ENCODE assay signal across 8 cellular contexts in the genomic region with DNA sequence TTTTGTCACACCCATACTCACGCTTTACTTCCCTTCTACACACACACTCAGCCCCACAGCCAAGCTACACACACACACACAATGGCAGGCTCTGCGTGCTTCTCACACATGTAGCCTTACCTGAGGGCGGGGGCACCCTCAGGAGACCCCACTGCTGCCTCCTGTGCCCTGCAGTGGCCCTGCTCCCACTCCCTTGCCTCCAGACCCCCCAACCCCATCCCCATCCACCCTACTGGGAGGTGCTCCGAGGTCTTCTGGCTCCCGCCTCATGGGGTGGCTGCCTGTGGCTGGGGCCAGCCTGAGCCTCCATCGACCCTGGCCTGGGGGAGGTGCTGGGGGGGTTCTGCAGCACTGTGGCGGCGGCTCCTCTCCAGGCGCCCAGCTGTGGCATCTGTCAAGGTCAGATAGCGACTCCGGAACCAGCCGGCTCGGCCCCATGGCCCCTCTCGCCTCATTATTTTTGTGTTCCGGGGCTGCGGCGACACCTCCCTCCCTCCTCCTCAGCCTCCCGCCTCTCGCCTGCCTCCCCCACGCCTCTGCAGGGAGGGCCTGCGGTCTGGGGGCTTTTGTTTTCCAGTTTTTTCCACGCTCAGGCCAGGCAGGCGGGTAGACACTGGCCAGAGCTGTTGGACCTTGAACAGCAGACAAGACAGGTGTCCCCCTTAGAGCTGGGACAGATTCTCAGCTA. TPM values are rescaled to one million over a fixed set of nuclear protein-coding genes. Genes with fewer than 3 reads are reported as not detected.
DNase-seq lines count a peak whose midpoint lies in the region; ATAC-seq lines count a peak whose summit lies in the region.

No MANE protein-coding gene starts in this region.

- H3K4me1 Mint-ChIP-seq in CD8-positive, alpha-beta memory T cell, result peaks cover 52 to 57% (median 52%) of the 10 kb centered on the region in 3 donors

- H3K9ac ChIP-seq in HUES48 (ENCODE audit: low read depth, low read length), result no peak overlapping the region
- peak overlapping the region; percentile 89 for H3K9ac ChIP-seq in adipocyte (ENCODE audit: low read length)

- no peaks in the 10 kb centered on the region for H3K27me3 Mint-ChIP-seq in CD8-positive, alpha-beta memory T cell

- H3K4me1 ChIP-seq in CD8-positive, alpha-beta memory T cell (ENCODE audit: insufficient read depth, low read length), result peaks cover 46% of the 10 kb centered on the region
- H3K4me1 ChIP-seq in HUES48 (ENCODE audit: control insufficient read depth, insufficient read depth, low read length), result peaks cover 36% of the 10 kb centered on the region
- H3K4me1 ChIP-seq in adipocyte (ENCODE audit: control insufficient read depth, insufficient read depth, low read length), result peaks cover 54% of the 10 kb centered on the region
- H3K4me1 ChIP-seq in mononuclear cell (ENCODE audit: insufficient read depth, low read length), result peaks cover 82% of the 10 kb centered on the region

- peak overlapping the region; percentile 66 for H3K4me3 ChIP-seq in CD8-positive, alpha-beta memory T cell (ENCODE audit: low read length)
- no peak overlapping the region for H3K4me3 ChIP-seq in HUES48 (ENCODE audit: low read depth, low read length)
- no peak overlapping the region for H3K4me3 ChIP-seq in adipocyte (ENCODE audit: low read length)
- peak overlapping the region; percentile 33 for H3K4me3 ChIP-seq in mononuclear cell (ENCODE audit: low read length)

- intact Hi-C loops in posterior cingulate gyrus (cut with DNase I), result no loop called here

- peak overlapping the region; percentile 86 to 94 (median 91) for H3K4me3 Mint-ChIP-seq in CD8-positive, alpha-beta memory T cell

- no peaks in the 10 kb centered on the region for H3K9me3 Mint-ChIP-seq in CD8-positive, alpha-beta memory T cell

- peak overlapping the region; percentile 66 for H3K27ac ChIP-seq in CD8-positive, alpha-beta memory T cell (ENCODE audit: low read depth, low read length)
- peak overlapping the region; percentile 18 for H3K27ac ChIP-seq in HUES48 (ENCODE audit: low read depth, low read length)

- H3K27me3 ChIP-seq in CD8-positive, alpha-beta memory T cell (ENCODE audit: insufficient read depth, low read length, poor library complexity, severe bottlenecking), result no peaks in the 10 kb centered on the region
- H3K27me3 ChIP-seq in HUES48 (ENCODE audit: control insufficient read depth, insufficient read depth, low read length), result no peaks in the 10 kb centered on the region
- no peaks in the 10 kb centered on the region for H3K27me3 ChIP-seq in adipocyte (replicated peaks; ENCODE audit: control insufficient read depth, insufficient read depth, low read length)
- H3K27me3 ChIP-seq in mononuclear cell (ENCODE audit: insufficient read depth, low read length), result no peaks in the 10 kb centered on the region

- CTCF ChIA-PET in CD8-positive, alpha-beta memory T cell (lab: Charles Lee), result interaction anchor here (0.7 to 6.8 kb wide), 10 partner anchors 13 to 96 kb away, joined by 3 to 87 read pairs (median 9); partner anchors contain the start of gene CXXC5

- POLR2A ChIA-PET in CD8-positive, alpha-beta memory T cell (lab: Charles Lee), result interaction anchor here (0.5 to 2.0 kb wide), 8 partner anchors 18 to 228 kb away, joined by 3 to 12 read pairs (median 4); partner anchors contain the start of gene CXXC5

- peak overlapping the region; percentile 91 to 99 (median 96) for H3K27ac Mint-ChIP-seq in CD8-positive, alpha-beta memory T cell

- H3K9me3 ChIP-seq in CD8-positive, alpha-beta memory T cell (ENCODE audit: low read length), result no peaks in the 10 kb centered on the region
- no peaks in the 10 kb centered on the region for H3K9me3 ChIP-seq in HUES48 (ENCODE audit: control insufficient read depth, insufficient read depth, low read length)
- H3K9me3 ChIP-seq in adipocyte (ENCODE audit: control insufficient read depth, low read length), result no peaks in the 10 kb centered on the region
- no peaks in the 10 kb centered on the region for H3K9me3 ChIP-seq in mononuclear cell (ENCODE audit: low read depth, low read length)

- peaks cover 0 to 3% (median 0%) of the 10 kb centered on the region in 3 donors for H3K36me3 Mint-ChIP-seq in CD8-positive, alpha-beta memory T cell

- peak; percentile 33 for ATAC-seq in GM19438 (IDR thresholded peaks at IDR 0.05; ENCODE audit: low read depth, unreplicated experiment)

- DNase-seq in CD8-positive, alpha-beta memory T cell, result peak in 3 of 5 donors; percentile 26 to 62 (median 42)
- DNase-seq in adipocyte (ENCODE audit: low read depth) (no peak), dermis blood vessel endothelial cell (no peak), globus pallidus (ENCODE audit: low spot score) (no peak), posterior cingulate gyrus (no peak)

- H3K36me3 ChIP-seq in CD8-positive, alpha-beta memory T cell (ENCODE audit: insufficient read depth, low read length), result no peaks in the 10 kb centered on the region
- H3K36me3 ChIP-seq in HUES48 (ENCODE audit: control insufficient read depth, insufficient read depth, low read length) (no peaks in the 10 kb centered on the region; the same call in 1 of the 2 replicates), adipocyte (ENCODE audit: control insufficient read depth, insufficient read depth, low read length, severe bottlenecking) (no peaks in the 10 kb centered on the region)

RNA-seq across cellular contexts. Expression of gene CXXC5, which starts 21.7 kb away (rescaled TPM):
- 1 to 10 TPM; 2.1 to 3.1 TPM for total RNA-seq in CD8-positive, alpha-beta memory T cell
- polyA plus RNA-seq in CD8-positive, alpha-beta memory T cell, result 67.0 TPM
- total RNA-seq in mononuclear cell (82.8 TPM), dermis blood vessel endothelial cell (29.6 and 36.1 TPM in 2 replicates)

Comparison
In these comparisons a context has a peak if more than half of its experiments do, and no peak if none do; other contexts are left out.
1. DNase-seq: peak in CD8-positive, alpha-beta memory T cell (3 of 5); none in adipocyte (single experiment), dermis blood vessel endothelial cell (single experiment), globus pallidus (single experiment) and posterior cingulate gyrus (0 of 10).
2. H3K4me3 ChIP-seq: peak in CD8-positive, alpha-beta memory T cell (single experiment) and mononuclear cell (single experiment); none in HUES48 (single experiment) and adipocyte (single experiment).